Comparison of ENCODE assay signal across 8 cellular contexts in the genomic region with DNA sequence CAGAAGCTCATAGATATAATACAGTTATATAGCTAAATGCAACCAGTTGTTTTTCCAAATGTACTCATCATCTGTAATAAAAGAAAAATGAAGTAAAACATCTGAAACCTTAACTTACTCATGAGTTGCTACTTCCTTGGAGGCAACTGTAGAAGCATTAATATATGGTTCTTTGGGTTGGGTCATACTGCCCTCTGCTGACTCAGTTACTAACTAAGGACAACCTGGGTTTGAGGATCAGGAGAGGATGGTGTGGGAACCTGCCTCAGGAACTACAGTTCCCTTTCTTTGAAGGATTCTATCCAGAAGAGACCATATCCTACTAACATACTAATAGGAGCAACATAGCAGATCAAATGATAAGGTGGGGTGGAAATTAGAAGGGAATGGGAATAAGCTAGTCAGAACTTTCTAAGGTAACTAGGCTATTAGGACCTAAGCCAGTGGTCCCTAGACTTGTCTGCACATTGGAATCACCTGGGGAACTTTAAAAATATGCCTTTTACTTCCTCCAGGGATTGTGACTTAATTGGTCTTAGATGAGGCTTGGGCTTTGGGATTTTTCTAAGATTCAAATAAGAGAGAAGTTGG.
DNase-seq lines count a peak whose midpoint lies in the region; ATAC-seq and TF ChIP-seq lines count a peak whose summit lies in the region.

No MANE protein-coding gene starts in this region.

- no peaks in the 10 kb centered on the region for H3K27me3 ChIP-seq in parathyroid adenoma (ENCODE audit: control insufficient read depth, insufficient read depth, low read length)

- TF ChIP-seq CTCF in GM12873 (IDR thresholded peaks at IDR 0.05; ENCODE audit: insufficient read depth, low read depth, low read length, missing control alignments) (peak; percentile 59), VCaP (conservative IDR thresholded peaks at IDR 0.05) (peak; percentile 78), parathyroid adenoma (IDR thresholded peaks at IDR 0.05) (peak; percentile 35)

- no peaks in the 10 kb centered on the region for H3K36me3 ChIP-seq in parathyroid adenoma (ENCODE audit: control insufficient read depth, insufficient read depth, low read length)

- no peaks in the 10 kb centered on the region for H3K79me2 ChIP-seq in parathyroid adenoma

- H3K9ac ChIP-seq in parathyroid adenoma = no peak overlapping the region

- no peaks in the 10 kb centered on the region for H3K9me3 ChIP-seq in parathyroid adenoma (ENCODE audit: control insufficient read depth, low read length)

- H3K4me1 ChIP-seq in parathyroid adenoma = no peaks in the 10 kb centered on the region

- H2AFZ ChIP-seq in parathyroid adenoma = no peak overlapping the region

- in situ Hi-C loops in KBM-7 (cut with MboI; ENCODE audit: low pct_unique_long_range_greater_than_20kb, low sequenced_read_pairs) = loop anchor here (25.0 kb wide), 1 partner anchor 274 kb away; a partner anchor contains a TSS

- no peak overlapping the region for H3K4me3 ChIP-seq in parathyroid adenoma (ENCODE audit: low read depth, low read length)

- no peak for ATAC-seq in HG03342 (IDR thresholded peaks at IDR 0.05; ENCODE audit: unreplicated experiment)
- no peak for ATAC-seq in HG03196 (IDR thresholded peaks at IDR 0.05; ENCODE audit: unreplicated experiment)

- H3K4me2 ChIP-seq in parathyroid adenoma (ENCODE audit: low read length) = no peak overlapping the region

- H3K27ac ChIP-seq in VCaP = no peak overlapping the region
- H3K27ac ChIP-seq in parathyroid adenoma = no peak overlapping the region

- DNase-seq in CD1c-positive myeloid dendritic cell (ENCODE audit: extremely low spot score) (peak; percentile 68), KBM-7 (peak; percentile 78), fibroblast of peridontal ligament (ENCODE audit: extremely low read depth) (peak; percentile 88)
